ENCODE assay signal across 10 cellular contexts in genomic region chr21:35136586-35137254, GRCh38.
DNase-seq lines count a peak whose midpoint lies in the region; FAIRE-seq and TF ChIP-seq lines count a peak whose summit lies in the region.
"Had no signal": no experiment of that assay in that cellular context is flagged by ENCODE, and none has a peak within 500 bp of the region (broad histone marks: within the 10 kb centered on the region; RNA-seq: fewer than 3 reads in every experiment).

No MANE protein-coding gene starts in this region.

- TF ChIP-seq POLR2A in H54 (IDR thresholded peaks at IDR 0.05; ENCODE audit: low read depth, low read length), result no peak

- DNase-seq in H54 (ENCODE audit: insufficient read length, low spot score), result peak; percentile 63
- DNase-seq in SJSA1 (ENCODE audit: low read depth in 1 of 2, low spot score in 2 of 2), result peak; percentile 59 to 65
- DNase-seq in fibroblast of peridontal ligament (ENCODE audit: extremely low read depth), result peak; percentile 24
- DNase-seq in NCI-H2081 treated with DMSO at 0.1 percent for 48 hours (lab: John Stamatoyannopoulos, UW), result no peak
- DNase-seq in NCI-H526 treated with DMSO at 0.1 percent for 48 hours (lab: John Stamatoyannopoulos, UW), result no peak
- no peak for DNase-seq in NK-92 (lab: John Stamatoyannopoulos, UW; ENCODE audit: unreplicated experiment)
- no peak for DNase-seq in tibial artery
- DNase-seq: aorta, Peyer's patch had no signal

- H3K27ac ChIP-seq in SJSA1 (peak overlapping the region; percentile 73), tibial artery (no peak overlapping the region)
- H3K27ac ChIP-seq: Peyer's patch had no signal

- H3K4me3 ChIP-seq in SJSA1 (no peak overlapping the region), skeletal muscle satellite cell (ENCODE audit: low read length) (peak overlapping the region; percentile 2), tibial artery (no peak overlapping the region)
- H3K4me3 ChIP-seq: Peyer's patch had no signal

- no peak for TF ChIP-seq CTCF in tibial artery (IDR thresholded peaks at IDR 0.05)

- H3K4me1 ChIP-seq in SJSA1 (replicated peaks), result peaks cover 35% of the 10 kb centered on the region
- peaks cover 39% of the 10 kb centered on the region for H3K4me1 ChIP-seq in skeletal muscle satellite cell (ENCODE audit: control insufficient read depth, insufficient read depth, low read length)
- peaks cover 0 to 13% (median 0%) of the 10 kb centered on the region in 4 donors for H3K4me1 ChIP-seq in tibial artery

- H3K9me3 ChIP-seq in SJSA1 (replicated peaks) (no peaks in the 10 kb centered on the region), skeletal muscle satellite cell (replicated peaks; ENCODE audit: low read length) (no peaks in the 10 kb centered on the region), tibial artery (no peaks in the 10 kb centered on the region)
- H3K9me3 ChIP-seq: Peyer's patch had no signal

- peak; percentile 58 for FAIRE-seq in H54 (lab: Jason Lieb, UNC)

- H3K27me3 ChIP-seq in SJSA1 (replicated peaks) (no peaks in the 10 kb centered on the region), skeletal muscle satellite cell (ENCODE audit: control insufficient read depth, insufficient read depth, low read length) (no peaks in the 10 kb centered on the region), tibial artery (no peaks in the 10 kb centered on the region)
- H3K27me3 ChIP-seq: Peyer's patch had no signal

- intact Hi-C loops in tibial artery (cut with DNase I; ENCODE audit: low total_unique reads), result no loop called here

- peak overlapping the region; percentile 57 for H3K9ac ChIP-seq in skeletal muscle satellite cell (ENCODE audit: low read depth, low read length)

- H3K4me2 ChIP-seq in skeletal muscle satellite cell (ENCODE audit: low read length), result peak overlapping the region; percentile 17

- H3K36me3 ChIP-seq in SJSA1 (no peaks in the 10 kb centered on the region), skeletal muscle satellite cell (ENCODE audit: insufficient read depth, low read length) (no peaks in the 10 kb centered on the region), tibial artery (no peaks in the 10 kb centered on the region)
- H3K36me3 ChIP-seq: Peyer's patch had no signal

Comparison
In these comparisons a context has a peak if more than half of its experiments do, and no peak if none do; other contexts are left out.
1. DNase-seq: peak in H54 (single experiment), SJSA1 (2 of 2) and fibroblast of peridontal ligament (single experiment); none in NCI-H2081 treated with DMSO at 0.1 percent for 48 hours (single experiment), NCI-H526 treated with DMSO at 0.1 percent for 48 hours (single experiment), NK-92 (single experiment) and tibial artery (0 of 2).